24 cellular contexts compared by ENCODE assay signal in genomic region chr4:79875500-79875899, GRCh38.
"Had no signal": no experiment of that assay in that cellular context is flagged by ENCODE, and none has a peak within 500 bp of the region (broad histone marks: within the 10 kb centered on the region; RNA-seq: fewer than 3 reads in every experiment).

No MANE protein-coding gene starts in this region.

- H3K27ac ChIP-seq: coronary artery, esophagus muscularis mucosa, lower lobe of right lung, prostate gland, right atrium auricular region, sigmoid colon, stomach, testis, tibial artery had no signal

- ATAC-seq: left ventricle myocardium superior; lower lobe of right lung; naive thymus-derived CD8-positive, alpha-beta T cell; stimulated activated effector memory CD8-positive, alpha-beta T cell treated with anti-CD3 and anti-CD28 coated beads, Interleukin-12 subunit alpha, Interleukin-12 subunit beta, amount 100 ng/mL, for 72 hours had no signal

- H3K4me1 ChIP-seq: esophagus muscularis mucosa, lower lobe of right lung, prostate gland, right atrium auricular region, sigmoid colon, stomach, testis, tibial artery, uterus had no signal

- FAIRE-seq: endothelial cell of umbilical vein, frontal cortex, keratinocyte had no signal

- DNase-seq: dermis blood vessel endothelial cell; effector memory CD4-positive, alpha-beta T cell; head of caudate nucleus; left ventricle myocardium superior; lower lobe of right lung; naive thymus-derived CD8-positive, alpha-beta T cell; nucleus accumbens; sigmoid colon; stimulated activated CD4-positive, alpha-beta T cell treated with anti-CD3 and anti-CD28 coated beads, Interleukin-2, amount 100 ng/mL, for 24 hours; stimulated activated CD4-positive, alpha-beta T cell treated with anti-CD3 and anti-CD28 coated beads, Interleukin-4, amount 100 ng/mL, for 24 hours; stimulated activated naive CD4-positive, alpha-beta T cell treated with Interleukin-2 at 50 U/mL for 16 hours; stomach; substantia nigra; testis; tibial artery; uterus had no signal

- H3K27me3 ChIP-seq: esophagus muscularis mucosa, right atrium auricular region, sigmoid colon, stomach, testis, tibial artery, uterus had no signal

- H3K4me3 ChIP-seq: coronary artery, esophagus muscularis mucosa, lower lobe of right lung, prostate gland, right atrium auricular region, sigmoid colon, stomach, testis, tibial artery, uterus had no signal

- H3K9me3 ChIP-seq: esophagus muscularis mucosa, lower lobe of right lung, prostate gland, right atrium auricular region, sigmoid colon, stomach, testis, tibial artery, uterus had no signal

- H3K36me3 ChIP-seq: esophagus muscularis mucosa, lower lobe of right lung, prostate gland, right atrium auricular region, sigmoid colon, stomach, tibial artery, uterus had no signal
